Comparison of ENCODE assay signal across 16 cellular contexts in genomic region chr3:73683706-73684105, GRCh38. TPM values are rescaled to one million over a fixed set of nuclear protein-coding genes. Genes with fewer than 3 reads are reported as not detected.
"Had no signal": no experiment of that assay in that cellular context is flagged by ENCODE, and none has a peak within 500 bp of the region (broad histone marks: within the 10 kb centered on the region; RNA-seq: fewer than 3 reads in every experiment).

No MANE protein-coding gene starts in this region.

- H3K27me3 ChIP-seq: ascending aorta, breast epithelium, gastroesophageal sphincter had no signal

- H3K36me3 ChIP-seq: ascending aorta, breast epithelium, gastroesophageal sphincter, lower lobe of right lung had no signal

- ATAC-seq: activated T-cell treated with anti-CD3 and anti-CD28 coated beads, Interleukin-2, amount 50 U/mL, for 4 hours; gastroesophageal sphincter; left cardiac atrium; lower lobe of right lung; stimulated activated naive B cell treated with anti-CD40 and anti-IgM and Interleukin-4, amounts not matched to agents 10 μg/mL and 1 μg/mL and 100 μg/mL, for 72 hours had no signal

- DNase-seq: activated CD4-positive, alpha-beta T cell treated with anti-CD3 and anti-CD28 coated beads, Interleukin-2, amount 50 U/mL, for 1 hour; activated CD4-positive, CD25-positive, alpha-beta regulatory T cell treated with anti-CD3 and anti-CD28 coated beads, Interleukin-2, amount 50 U/mL, for 72 hours; activated CD8-positive, alpha-beta memory T cell treated with anti-CD3 and anti-CD28 coated beads, Interleukin-2, amount 50 U/mL, for 4 hours; activated naive CD4-positive, alpha-beta T cell treated with anti-CD3 and anti-CD28 coated beads, Interleukin-2, amount 50 U/mL, for 16 hours; activated T-cell treated with anti-CD3 and anti-CD28 coated beads, Interleukin-2, amount 50 U/mL, for 4 hours; erythroblast; left cardiac atrium; lower lobe of right lung; retina; stimulated activated naive B cell treated with anti-CD40 and anti-IgM and Interleukin-4, amounts not matched to agents 10 μg/mL and 1 μg/mL and 100 μg/mL, for 72 hours; T1000 had no signal

- H3K4me3 ChIP-seq: ascending aorta, breast epithelium, coronary artery, gastroesophageal sphincter, lower lobe of right lung had no signal

- H3K27ac ChIP-seq: ascending aorta, breast epithelium, coronary artery, gastroesophageal sphincter, lower lobe of right lung had no signal

- H3K9me3 ChIP-seq: ascending aorta, breast epithelium, gastroesophageal sphincter, lower lobe of right lung had no signal

- H3K4me1 ChIP-seq: breast epithelium, gastroesophageal sphincter, lower lobe of right lung had no signal

RNA-seq across cellular contexts. Expression of gene PDZRN3, which starts 59.0 kb away (rescaled TPM):
- total RNA-seq: T-helper 1 cell treated with Interleukin-12 subunit alpha and Interleukin-12 subunit beta and Interleukin-4 antibody, amounts not matched to agents 30 ng/mL and 1 ng/mL, for 36 hours had no signal
